ENCODE assay signal across 14 cellular contexts in genomic region chr21:46264690-46265144, GRCh38. TPM values are rescaled to one million over a fixed set of nuclear protein-coding genes. Genes with fewer than 3 reads are reported as not detected.
DNase-seq lines count a peak whose midpoint lies in the region; ATAC-seq and TF ChIP-seq lines count a peak whose summit lies in the region.
"Had no signal": no experiment of that assay in that cellular context is flagged by ENCODE, and none has a peak within 500 bp of the region (broad histone marks: within the 10 kb centered on the region; RNA-seq: fewer than 3 reads in every experiment).

No MANE protein-coding gene starts in this region.

- intact Hi-C loops in sciatic nerve (cut with DNase I), result no loop called here

- no peak for TF ChIP-seq POLR2A in erythroblast (IDR thresholded peaks at IDR 0.05; ENCODE audit: low read length)

- DNase-seq in NCI-H82 (lab: John Stamatoyannopoulos, UW) (peak; percentile 17), NCI-H82 treated with DMSO at 0.1 percent for 48 hours (lab: John Stamatoyannopoulos, UW; ENCODE audit: unreplicated experiment) (no peak), erythroblast (lab: John Stamatoyannopoulos, UW) (peak; percentile 20 to 33), sciatic nerve (ENCODE audit: low spot score) (no peak), GM03348 (ENCODE audit: low spot score) (no peak)
- DNase-seq: caudate nucleus; esophagus squamous epithelium; GOT3; mesendoderm; NCI-H524; stimulated activated CD4-positive, alpha-beta T cell treated with anti-CD3 and anti-CD28 coated beads, Interleukin-12 subunit alpha, Interleukin-12 subunit beta, amount 100 ng/mL, for 4 hours; thyroid gland had no signal

- ATAC-seq in sciatic nerve (peak; percentile 50), HG03439 (IDR thresholded peaks at IDR 0.05; ENCODE audit: unreplicated experiment) (no peak)
- ATAC-seq: activated CD4-positive, CD25-positive, alpha-beta regulatory T cell treated with anti-CD3 and anti-CD28 coated beads, Interleukin-2, amount 50 U/mL, for 24 hours had no signal

RNA-seq across cellular contexts. Expression of gene MCM3AP, which starts 20.7 kb away (rescaled TPM):
- 103 TPM for total RNA-seq in sciatic nerve

RNA-seq across cellular contexts. Expression of gene YBEY, which starts 21.4 kb away (rescaled TPM):
- total RNA-seq in sciatic nerve, result 12.7 TPM

RNA-seq across cellular contexts. Expression of gene LSS, which starts 36.1 kb away (rescaled TPM):
- total RNA-seq in sciatic nerve, result 111 TPM

RNA-seq across cellular contexts. Expression of gene C21orf58, which starts 59.0 kb away (rescaled TPM):
- total RNA-seq in sciatic nerve, result 4.4 TPM

RNA-seq across cellular contexts. Expression of gene PCNT, which starts 59.2 kb away (rescaled TPM):
- total RNA-seq in sciatic nerve, result 41.9 TPM

Comparison
In these comparisons a context has a peak if more than half of its experiments do, and no peak if none do; other contexts are left out.
1. DNase-seq: peak in NCI-H82 (single experiment) and erythroblast (2 of 2); none in NCI-H82 treated with DMSO at 0.1 percent for 48 hours (single experiment), sciatic nerve (single experiment) and GM03348 (single experiment).